7 cellular contexts compared by ENCODE assay signal in genomic region chr12:79691299-79692248, GRCh38.
DNase-seq lines count a peak whose midpoint lies in the region; ATAC-seq and TF ChIP-seq lines count a peak whose summit lies in the region.

No MANE protein-coding gene starts in this region.

- H3K4me3 ChIP-seq in astrocyte of the cerebellum (ENCODE audit: low read depth, low read length) (peak overlapping the region; percentile 92), iPS-18a (ENCODE audit: low read length) (peak overlapping the region; percentile 89), skeletal muscle cell (ENCODE audit: low read depth, low read length) (peak overlapping the region; percentile 96)

- H3K9ac ChIP-seq in iPS-18a (ENCODE audit: low read length) = peak overlapping the region; percentile 81

- H3K4me1 ChIP-seq in iPS-18a (ENCODE audit: control insufficient read depth, low read depth, low read length) = peaks cover 25% of the 10 kb centered on the region

- DNase-seq in GM03348 (ENCODE audit: low spot score) (peak; percentile 46), NCI-H146 (lab: John Stamatoyannopoulos, UW) (peak; percentile 63), astrocyte of the cerebellum (ENCODE audit: low read depth) (peak; percentile 66), skeletal muscle cell (ENCODE audit: low read depth) (peak; percentile 70)

- no peaks in the 10 kb centered on the region for H3K9me3 ChIP-seq in iPS-18a (ENCODE audit: control insufficient read depth, low read depth, low read length)

- TF ChIP-seq CTCF in astrocyte of the cerebellum (IDR thresholded peaks at IDR 0.05; ENCODE audit: low read depth, low read length, missing control alignments) = no peak

- peak overlapping the region; percentile 84 for H3K27ac ChIP-seq in iPS-18a (ENCODE audit: low read length)

- peaks cover 5% of the 10 kb centered on the region for H3K36me3 ChIP-seq in iPS-18a (ENCODE audit: control insufficient read depth, low read depth, low read length)

- H3K27me3 ChIP-seq in iPS-18a (ENCODE audit: control insufficient read depth, insufficient read depth, low read length) = no peaks in the 10 kb centered on the region

- no peak for ATAC-seq in GM21529 (IDR thresholded peaks at IDR 0.05; ENCODE audit: unreplicated experiment)
- no peak for ATAC-seq in HG02610 (IDR thresholded peaks at IDR 0.05; ENCODE audit: unreplicated experiment)

- in situ Hi-C loops in astrocyte of the cerebellum (cut with HindIII; ENCODE audit: low sequenced_read_pairs) = no loop called here
